9 cellular contexts compared by ENCODE assay signal in the genomic region with DNA sequence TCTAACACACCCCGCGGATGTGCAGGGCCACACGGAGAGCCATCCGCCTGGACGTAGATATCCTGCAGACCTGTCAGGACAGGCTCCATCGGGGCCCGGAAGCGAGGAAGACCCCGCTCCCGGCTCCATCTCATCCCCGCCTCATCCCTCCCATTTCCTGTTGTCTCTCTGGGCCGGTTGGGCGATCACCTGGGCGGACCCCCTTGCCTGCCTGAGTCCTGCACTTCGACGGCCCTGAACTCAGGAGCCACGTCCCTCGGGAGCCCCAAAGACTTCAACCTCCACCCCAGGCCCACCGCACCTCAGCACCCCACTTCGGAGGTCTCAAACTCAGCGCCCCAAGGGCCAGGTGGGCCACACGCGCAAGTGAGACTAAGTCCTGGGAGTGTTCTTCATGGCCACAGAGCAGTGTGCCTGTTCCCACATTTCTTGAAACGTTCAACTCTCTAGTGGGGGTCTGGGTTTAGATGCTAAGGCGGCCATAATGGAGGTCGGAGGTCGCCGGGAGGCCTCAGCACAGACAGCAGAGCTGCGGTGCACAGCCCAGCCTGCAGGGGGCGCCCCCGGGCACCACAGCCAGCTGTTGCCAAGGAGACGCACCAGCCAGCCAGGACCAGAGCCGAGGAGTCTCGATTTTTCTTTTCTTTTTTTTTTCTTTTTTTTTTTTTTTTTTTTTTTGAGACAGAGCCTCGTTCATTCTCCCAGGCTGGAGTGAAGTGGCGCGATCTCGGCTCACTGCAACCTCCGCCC. TPM values are rescaled to one million over a fixed set of nuclear protein-coding genes. Genes with fewer than 3 reads are reported as not detected.
A peak's percentile ranks its signal among the peaks of the same experiment; 100 is the strongest.
DNase-seq lines count a peak whose midpoint lies in the region; ATAC-seq and TF ChIP-seq lines count a peak whose summit lies in the region.
"Had no signal": no experiment of that assay in that cellular context is flagged by ENCODE, and none has a peak within 500 bp of the region (broad histone marks: within the 10 kb centered on the region; RNA-seq: fewer than 3 reads in every experiment).

No MANE protein-coding gene starts in this region.

- no peaks in the 10 kb centered on the region for H3K4me1 Mint-ChIP-seq in activated naive CD4-positive, alpha-beta T cell treated with anti-CD3 and anti-CD28 coated beads for 36 hours (ENCODE audit: low read depth)

- no peaks in the 10 kb centered on the region for H3K9me3 Mint-ChIP-seq in activated naive CD4-positive, alpha-beta T cell treated with anti-CD3 and anti-CD28 coated beads for 36 hours

- ATAC-seq in HG03097 (IDR thresholded peaks at IDR 0.05; ENCODE audit: low FRiP score, unreplicated experiment): no peak

- no peak overlapping the region for H3K4me3 Mint-ChIP-seq in activated naive CD4-positive, alpha-beta T cell treated with anti-CD3 and anti-CD28 coated beads for 36 hours

- H3K27me3 ChIP-seq in Peyer's patch (no peaks in the 10 kb centered on the region), kidney epithelial cell (ENCODE audit: control insufficient read depth, insufficient read depth, low read length) (peaks cover 2% of the 10 kb centered on the region)
- H3K27me3 ChIP-seq: BLaER1 treated with 17β-estradiol and CSF1 and Interleukin-3, amounts not matched to agents 10 nM and 100 nM had no signal

- no peaks in the 10 kb centered on the region for H3K4me1 ChIP-seq in Peyer's patch

- peak in 4 of 6 experiments; percentile 42 to 56 (median 48) for TF ChIP-seq CTCF in Peyer's patch (IDR thresholded peaks at IDR 0.05)
- TF ChIP-seq CTCF in kidney epithelial cell (IDR thresholded peaks at IDR 0.05; ENCODE audit: insufficient read depth, low read length, poor library complexity, severe bottlenecking): peak; percentile 56

- H3K36me3 ChIP-seq in Peyer's patch: no peaks in the 10 kb centered on the region
- no peaks in the 10 kb centered on the region for H3K36me3 ChIP-seq in kidney epithelial cell (ENCODE audit: control insufficient read depth, insufficient read depth, low read length)
- H3K36me3 ChIP-seq: BLaER1 treated with 17β-estradiol and CSF1 and Interleukin-3, amounts not matched to agents 10 nM and 100 nM had no signal

- TF ChIP-seq POLR2A in Peyer's patch (IDR thresholded peaks at IDR 0.05): no peak

- no peak overlapping the region for H3K27ac Mint-ChIP-seq in activated naive CD4-positive, alpha-beta T cell treated with anti-CD3 and anti-CD28 coated beads for 36 hours

- intact Hi-C loops in activated naive CD4-positive, alpha-beta T cell treated with anti-CD3 and anti-CD28 coated beads for 36 hours (cut with micrococcal nuclease): no loop called here

- H3K9me3 ChIP-seq in Peyer's patch: no peaks in the 10 kb centered on the region
- H3K9me3 ChIP-seq: BLaER1 treated with 17β-estradiol and CSF1 and Interleukin-3, amounts not matched to agents 10 nM and 100 nM had no signal

- H3K4me3 ChIP-seq in Peyer's patch: no peak overlapping the region
- no peak overlapping the region for H3K4me3 ChIP-seq in kidney epithelial cell (ENCODE audit: low read depth, low read length)
- H3K4me3 ChIP-seq: BLaER1 treated with 17β-estradiol and CSF1 and Interleukin-3, amounts not matched to agents 10 nM and 100 nM had no signal

- H3K36me3 Mint-ChIP-seq in activated naive CD4-positive, alpha-beta T cell treated with anti-CD3 and anti-CD28 coated beads for 36 hours (ENCODE audit: low read depth): no peaks in the 10 kb centered on the region

- no peaks in the 10 kb centered on the region for H3K27me3 Mint-ChIP-seq in activated naive CD4-positive, alpha-beta T cell treated with anti-CD3 and anti-CD28 coated beads for 36 hours (ENCODE audit: low read depth)

- DNase-seq in NCI-H2171 treated with DMSO at 0.1 percent for 48 hours (lab: John Stamatoyannopoulos, UW): peak; percentile 4
- no peak for DNase-seq in NCI-H2171 (lab: John Stamatoyannopoulos, UW)
- DNase-seq in Peyer's patch: peak in 1 of 3 donors; percentile 54
- peak; percentile 61 for DNase-seq in activated naive CD4-positive, alpha-beta T cell treated with anti-CD3 and anti-CD28 coated beads for 36 hours
- no peak for DNase-seq in kidney epithelial cell (ENCODE audit: low read depth)
- DNase-seq in stimulated activated naive CD4-positive, alpha-beta T cell (lab: John Stamatoyannopoulos, UW): peak in 5 of 6 experiments; percentile 4 to 44 (median 29)
- DNase-seq in NCI-H1417 treated with DMSO at 0.1 percent for 48 hours (lab: John Stamatoyannopoulos, UW): no peak

- CTCF ChIA-PET in activated naive CD4-positive, alpha-beta T cell treated with anti-CD3 and anti-CD28 coated beads for 36 hours (lab: Charles Lee): interaction anchor here (0.6 to 0.7 kb wide), 4 partner anchors 34 to 542 kb away, joined by 3 to 6 read pairs (median 4); no protein-coding TSS in a partner anchor

- no peak overlapping the region for H3K27ac ChIP-seq in Peyer's patch
- H3K27ac ChIP-seq: BLaER1 treated with 17β-estradiol and CSF1 and Interleukin-3, amounts not matched to agents 10 nM and 100 nM had no signal

RNA-seq across cellular contexts. Expression of a gene that starts 26.0 kb away (rescaled TPM):
- 10 to 100 TPM in 3 of 4 donors, 1 to 10 TPM in 1; 9.9 to 33.6 (median 28.8) TPM for total RNA-seq in Peyer's patch
- 10 to 100 TPM; 23.6 to 24.4 TPM for total RNA-seq in activated naive CD4-positive, alpha-beta T cell treated with anti-CD3 and anti-CD28 coated beads for 36 hours
- 50.2 and 51.5 TPM in 2 replicates for total RNA-seq in kidney epithelial cell

Comparison
In these comparisons a context has a peak if more than half of its experiments do, and no peak if none do; other contexts are left out.
1. DNase-seq: peak in NCI-H2171 treated with DMSO at 0.1 percent for 48 hours (single experiment), activated naive CD4-positive, alpha-beta T cell treated with anti-CD3 and anti-CD28 coated beads for 36 hours (single experiment) and stimulated activated naive CD4-positive, alpha-beta T cell (5 of 6); none in NCI-H2171 (single experiment), kidney epithelial cell (single experiment) and NCI-H1417 treated with DMSO at 0.1 percent for 48 hours (single experiment).